8 cellular contexts compared by ENCODE assay signal in the genomic region with DNA sequence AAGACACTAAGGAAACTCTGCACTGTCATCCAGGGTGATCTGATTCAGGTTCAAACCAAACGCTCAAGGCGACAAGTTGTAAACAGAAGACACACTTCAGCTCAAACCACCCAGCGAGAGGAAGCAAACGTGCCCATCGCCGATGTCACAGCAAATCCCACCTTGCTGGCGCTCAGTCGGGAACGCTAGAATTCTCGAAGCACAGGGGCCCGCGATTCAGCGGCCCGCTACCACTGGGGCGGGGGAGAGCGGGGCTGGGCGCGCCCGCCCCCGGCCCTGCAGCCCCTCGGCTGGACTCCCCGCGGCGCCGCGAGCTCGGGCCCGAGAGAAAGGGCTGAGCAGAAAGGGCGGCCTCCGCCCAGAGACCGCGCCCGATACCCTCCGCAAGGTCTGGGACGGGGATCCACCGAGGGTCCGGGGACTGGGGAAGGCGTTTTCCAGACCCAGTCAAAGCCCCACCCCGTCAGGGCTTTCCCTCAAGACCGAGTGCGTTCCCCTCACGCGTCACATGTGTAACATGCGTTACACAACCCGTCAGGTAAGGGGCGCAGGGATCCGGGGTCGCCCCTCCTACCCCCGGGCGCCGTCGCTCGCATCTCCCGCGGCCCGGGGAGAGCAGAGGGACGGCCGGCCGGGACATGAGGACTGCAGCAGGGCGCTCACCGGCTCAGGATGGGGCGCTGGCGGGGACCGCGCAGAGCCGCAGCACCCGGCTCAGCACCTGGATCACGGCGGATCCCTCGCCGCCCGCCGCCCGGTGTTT. TPM values are rescaled to one million over a fixed set of nuclear protein-coding genes. Genes with fewer than 3 reads are reported as not detected.
A peak's percentile ranks its signal among the peaks of the same experiment; 100 is the strongest.
DNase-seq lines count a peak whose midpoint lies in the region; ATAC-seq and TF ChIP-seq lines count a peak whose summit lies in the region.

No MANE protein-coding gene starts in this region.

- no peaks in the 10 kb centered on the region for H3K27me3 ChIP-seq in KMS-11 (ENCODE audit: insufficient read depth, low read depth)
- no peaks in the 10 kb centered on the region for H3K27me3 ChIP-seq in colonic mucosa

- peak overlapping the region; percentile 27 for H2AFZ ChIP-seq in KMS-11 (ENCODE audit: low read depth)

- TF ChIP-seq CTCF in KMS-11 (conservative IDR thresholded peaks at IDR 0.05; ENCODE audit: low read depth, low read length), result no peak
- no peak for TF ChIP-seq CTCF in colonic mucosa (IDR thresholded peaks at IDR 0.05)
- TF ChIP-seq CTCF in lower leg skin (IDR thresholded peaks at IDR 0.05), result no peak

- H3K4me3 ChIP-seq in KMS-11 (IDR thresholded peaks at IDR 0.05; ENCODE audit: insufficient read depth, low read depth, low read length), result no peak overlapping the region
- H3K4me3 ChIP-seq in colonic mucosa, result peak overlapping the region; percentile 92
- peak overlapping the region; percentile 87 for H3K4me3 ChIP-seq in lower leg skin (ENCODE audit: low read depth, poor library complexity, severe bottlenecking)

- TF ChIP-seq POLR2A in lower leg skin (IDR thresholded peaks at IDR 0.05), result no peak

- H3K9ac ChIP-seq in KMS-11 (peak overlapping the region; percentile 82), colonic mucosa (ENCODE audit: low read depth in 2 of 2, low read length in 2 of 2) (peak overlapping the region; percentile 80)

- intact Hi-C loops in colonic mucosa (cut with DNase I), result no loop called here
- intact Hi-C loops in lower leg skin (cut with DNase I; ENCODE audit: low total_unique reads), result no loop called here

- peaks cover 45% of the 10 kb centered on the region for H3K79me2 ChIP-seq in KMS-11 (ENCODE audit: insufficient read depth, low read depth)

- H3K36me3 ChIP-seq in KMS-11 (ENCODE audit: insufficient read depth) (no peaks in the 10 kb centered on the region), colonic mucosa (no peaks in the 10 kb centered on the region)

- H3K27ac ChIP-seq in KMS-11 (peak overlapping the region; percentile 82), colonic mucosa (peak overlapping the region; percentile 87)

- peak overlapping the region; percentile 73; the same call in 1 of the 2 replicates for H3K4me2 ChIP-seq in KMS-11

- WGBS in lower leg skin, 2 donors, result 0 to 1% methylated on average over 21 to 38 of the region's 74 CpGs

- peaks cover 6% of the 10 kb centered on the region; the same call in 1 of the 2 replicates for H4K20me1 ChIP-seq in KMS-11 (ENCODE audit: insufficient read depth)

- ATAC-seq in GM21723 (IDR thresholded peaks at IDR 0.05; ENCODE audit: unreplicated experiment), result peak; percentile 50

- DNase-seq in GM04503 (ENCODE audit: low read depth), result peak; percentile 1
- DNase-seq in activated CD4-positive, alpha-beta T cell treated with anti-CD3 and anti-CD28 coated beads for 1 hour, result peak; percentile 37
- peak; percentile 51 for DNase-seq in colonic mucosa
- DNase-seq in lower leg skin (ENCODE audit: low spot score in 2 of 2), result peak; percentile 28 to 85
- peak; percentile 25 for DNase-seq in stimulated activated CD8-positive, alpha-beta memory T cell treated with anti-CD3 and anti-CD28 coated beads, Interleukin-12 subunit alpha, Interleukin-12 subunit beta, amount 100 ng/mL, for 1 hour (ENCODE audit: low read depth)
- DNase-seq in NCI-H187 treated with DMSO at 0.1 percent for 48 hours (lab: John Stamatoyannopoulos, UW), result no peak

- no peaks in the 10 kb centered on the region for H3K9me3 ChIP-seq in colonic mucosa

- H3K4me1 ChIP-seq in KMS-11 (ENCODE audit: low read depth, poor library complexity, severe bottlenecking) (peaks cover 18% of the 10 kb centered on the region), colonic mucosa (peaks cover 5% of the 10 kb centered on the region)

RNA-seq across cellular contexts. Expression of a gene that starts 0.5 kb away (rescaled TPM):
- total RNA-seq in colonic mucosa, result 10 to 100 TPM; 11.2 to 11.7 TPM
- total RNA-seq in lower leg skin, result 10 to 100 TPM; 12.5 to 15.1 (median 14.0) TPM
